Comparison of ENCODE assay signal across 8 cellular contexts in genomic region chr4:15653430-15653829, GRCh38. TPM values are rescaled to one million over a fixed set of nuclear protein-coding genes. Genes with fewer than 3 reads are reported as not detected.
DNase-seq lines count a peak whose midpoint lies in the region; ATAC-seq and TF ChIP-seq lines count a peak whose summit lies in the region.

No MANE protein-coding gene starts in this region.

- H3K4me3 Mint-ChIP-seq in activated naive CD4-positive, alpha-beta T cell treated with anti-CD3 and anti-CD28 coated beads for 36 hours = peak overlapping the region; percentile 99

- peaks cover 70% of the 10 kb centered on the region for H3K4me1 Mint-ChIP-seq in activated naive CD4-positive, alpha-beta T cell treated with anti-CD3 and anti-CD28 coated beads for 36 hours (ENCODE audit: low read depth)

- H3K4me3 ChIP-seq in adrenal gland (peak overlapping the region in 2 of 4 donors; percentile 58 to 93), lower lobe of right lung (peak overlapping the region; percentile 68), upper lobe of left lung (peak overlapping the region in 3 of 4 donors; percentile 83 to 96 (median 89))

- no peaks in the 10 kb centered on the region for H3K27me3 Mint-ChIP-seq in activated naive CD4-positive, alpha-beta T cell treated with anti-CD3 and anti-CD28 coated beads for 36 hours (ENCODE audit: low read depth)

- intact Hi-C loops in activated naive CD4-positive, alpha-beta T cell treated with anti-CD3 and anti-CD28 coated beads for 36 hours (cut with micrococcal nuclease) = loop anchor here (5.0 to 10.0 kb wide), 4 partner anchors 401 to 1999 kb away; no protein-coding TSS in a partner anchor
- intact Hi-C loops in adrenal gland (cut with DNase I) = loop anchor here in 1 of 2 donors (10.0 kb wide), 1 partner anchor 419 kb away; no protein-coding TSS in a partner anchor
- intact Hi-C loops in lower lobe of right lung (cut with DNase I) = no loop called here

- TF ChIP-seq CTCF in adrenal gland (IDR thresholded peaks at IDR 0.05) (no peak), lower lobe of right lung (IDR thresholded peaks at IDR 0.05) (no peak), upper lobe of left lung (IDR thresholded peaks at IDR 0.05) (no peak)

- peak overlapping the region; percentile 64 to 100 (median 99) for H3K27ac ChIP-seq in adrenal gland
- H3K27ac ChIP-seq in lower lobe of right lung = peak overlapping the region; percentile 99
- peak overlapping the region; percentile 92 to 100 (median 99) for H3K27ac ChIP-seq in upper lobe of left lung

- TF ChIP-seq POLR2A in adrenal gland (IDR thresholded peaks at IDR 0.05) = no peak
- TF ChIP-seq POLR2A in upper lobe of left lung (IDR thresholded peaks at IDR 0.05) = no peak

- no peaks in the 10 kb centered on the region for H3K36me3 ChIP-seq in adrenal gland (replicated peaks in 1 of 2)
- no peaks in the 10 kb centered on the region for H3K36me3 ChIP-seq in lower lobe of right lung
- H3K36me3 ChIP-seq in upper lobe of left lung = no peaks in the 10 kb centered on the region

- no peak for ATAC-seq in lower lobe of right lung
- ATAC-seq in upper lobe of left lung (ENCODE audit: low FRiP score in 2 of 2) = no peak
- ATAC-seq in GM21526 (IDR thresholded peaks at IDR 0.05; ENCODE audit: low FRiP score, unreplicated experiment) = no peak

- no peaks in the 10 kb centered on the region for H3K9me3 ChIP-seq in adrenal gland (replicated peaks in 1 of 3)
- no peaks in the 10 kb centered on the region for H3K9me3 ChIP-seq in lower lobe of right lung
- H3K9me3 ChIP-seq in upper lobe of left lung = no peaks in the 10 kb centered on the region

- CTCF ChIA-PET in activated naive CD4-positive, alpha-beta T cell treated with anti-CD3 and anti-CD28 coated beads for 36 hours (lab: Charles Lee) = interaction anchor here (0.7 to 1.6 kb wide), 6 partner anchors 8 to 401 kb away, joined by 3 to 4 read pairs (median 3); no protein-coding TSS in a partner anchor

- H3K27ac Mint-ChIP-seq in activated naive CD4-positive, alpha-beta T cell treated with anti-CD3 and anti-CD28 coated beads for 36 hours = peak overlapping the region; percentile 96

- H3K27me3 ChIP-seq in adrenal gland = no peaks in the 10 kb centered on the region
- H3K27me3 ChIP-seq in lower lobe of right lung (ENCODE audit: low read depth) = no peaks in the 10 kb centered on the region
- H3K27me3 ChIP-seq in upper lobe of left lung = no peaks in the 10 kb centered on the region

- no peak for DNase-seq in activated naive CD4-positive, alpha-beta T cell treated with anti-CD3 and anti-CD28 coated beads for 36 hours
- DNase-seq in activated naive CD4-positive, alpha-beta T cell treated with anti-CD3 and anti-CD28 coated beads, Interleukin-2, amount 50 U/mL, for 16 hours = no peak
- DNase-seq in adrenal gland (no peak), lower lobe of right lung (no peak), upper lobe of left lung (no peak), GM19240 (ENCODE audit: insufficient read length, low spot score) (no peak)
- DNase-seq in stimulated activated CD4-positive, alpha-beta T cell treated with anti-CD3 and anti-CD28 coated beads, Interleukin-4, amount 100 ng/mL, for 24 hours = no peak

- peaks cover 43 to 76% of the 10 kb centered on the region in 2 donors for H3K4me1 ChIP-seq in adrenal gland (replicated peaks in 1 of 2)
- peaks cover 55% of the 10 kb centered on the region for H3K4me1 ChIP-seq in lower lobe of right lung
- H3K4me1 ChIP-seq in upper lobe of left lung = peaks cover 49 to 60% (median 57%) of the 10 kb centered on the region in 4 donors

- TF ChIP-seq EP300 in upper lobe of left lung (IDR thresholded peaks at IDR 0.05) = no peak

- WGBS in adrenal gland, 4 donors = 10 to 14% (median 12%) methylated on average over 4 of the region's 4 CpGs
- WGBS in upper lobe of left lung, 2 donors = 20 to 23% methylated on average over 4 of the region's 4 CpGs

- H3K36me3 Mint-ChIP-seq in activated naive CD4-positive, alpha-beta T cell treated with anti-CD3 and anti-CD28 coated beads for 36 hours (ENCODE audit: low read depth) = peaks cover 3% of the 10 kb centered on the region

- H3K9me3 Mint-ChIP-seq in activated naive CD4-positive, alpha-beta T cell treated with anti-CD3 and anti-CD28 coated beads for 36 hours = no peaks in the 10 kb centered on the region

RNA-seq across cellular contexts. Expression of gene FBXL5, which starts 1.7 kb away (rescaled TPM):
- total RNA-seq in activated naive CD4-positive, alpha-beta T cell treated with anti-CD3 and anti-CD28 coated beads for 36 hours = 10 to 100 TPM; 30.8 to 31.0 TPM
- total RNA-seq in adrenal gland (100 to 1,000 TPM in 5 of 8 donors, 10 to 100 TPM in 3; 73.9 to 141 (median 113) TPM), lower lobe of right lung (113 TPM), upper lobe of left lung (100 to 1,000 TPM in 2 of 6 donors, 10 to 100 TPM in 4; 52.4 to 146 (median 94.9) TPM)
- 100 to 1,000 TPM in 1 of 3 donors, 10 to 100 TPM in 2; 42.8 to 159 (median 50.9) TPM for polyA plus RNA-seq in adrenal gland

RNA-seq across cellular contexts. Expression of gene FAM200B, which starts 28.2 kb away (rescaled TPM):
- total RNA-seq in activated naive CD4-positive, alpha-beta T cell treated with anti-CD3 and anti-CD28 coated beads for 36 hours = 1 to 10 TPM; 8.0 to 9.1 TPM
- total RNA-seq in adrenal gland = 10 to 100 TPM; 32.0 to 90.3 (median 61.4) TPM
- polyA plus RNA-seq in adrenal gland = 10 to 100 TPM; 52.0 to 68.6 (median 68.6) TPM
- total RNA-seq in lower lobe of right lung = 35.3 TPM
- 10 to 100 TPM; 13.6 to 48.2 (median 26.9) TPM for total RNA-seq in upper lobe of left lung

RNA-seq across cellular contexts. Expression of gene BST1, which starts 49.4 kb away (rescaled TPM):
- under 1 TPM; 0.74 to 0.96 TPM for total RNA-seq in activated naive CD4-positive, alpha-beta T cell treated with anti-CD3 and anti-CD28 coated beads for 36 hours
- total RNA-seq in adrenal gland (10 to 100 TPM in 1 of 8 donors, 1 to 10 TPM in 7; 3.0 to 10.3 (median 5.1) TPM), lower lobe of right lung (17.8 TPM), upper lobe of left lung (10 to 100 TPM in 4 of 6 donors, 1 to 10 TPM in 2; 4.2 to 19.5 (median 11.1) TPM)
- 1 to 10 TPM; 2.3 to 3.2 (median 2.7) TPM for polyA plus RNA-seq in adrenal gland
